ENCODE assay signal across 29 cellular contexts in the genomic region with DNA sequence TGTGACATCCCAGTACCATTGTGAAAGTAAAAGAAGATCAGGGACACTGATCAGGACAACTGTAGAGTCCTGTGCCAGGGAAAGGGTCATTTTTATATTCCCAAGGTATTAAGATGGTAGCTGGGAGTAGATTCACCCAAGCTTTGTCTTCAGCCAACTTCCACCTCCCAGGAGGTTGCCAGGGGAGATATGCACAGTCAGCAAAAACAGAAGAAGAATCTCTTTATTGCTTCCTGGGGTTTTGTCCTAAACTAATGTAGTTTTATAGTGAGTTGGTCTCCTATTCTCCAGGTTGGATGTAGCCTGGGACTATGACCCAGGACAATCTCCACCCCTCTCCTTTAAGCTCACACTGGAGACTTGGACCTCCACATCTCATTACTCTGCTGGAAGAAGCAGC.
"Had no signal": no experiment of that assay in that cellular context is flagged by ENCODE, and none has a peak within 500 bp of the region (broad histone marks: within the 10 kb centered on the region; RNA-seq: fewer than 3 reads in every experiment).

No MANE protein-coding gene starts in this region.

- FAIRE-seq: urothelium cell line had no signal

- H2AFZ ChIP-seq: neural progenitor cell, parathyroid adenoma had no signal

- H3K4me2 ChIP-seq: neural progenitor cell, smooth muscle cell had no signal

- H3K4me3 ChIP-seq: neural progenitor cell, ovary, psoas muscle, skin epidermis, smooth muscle cell, spleen, suprapubic skin, testis, tibial artery, transverse colon, upper lobe of right lung, vagina had no signal

- H3K27me3 ChIP-seq: ovary, testis, tibial artery, upper lobe of right lung, vagina had no signal

- H3K27ac ChIP-seq: neural progenitor cell, ovary, parathyroid adenoma, psoas muscle, skin epidermis, spleen, suprapubic skin, testis, tibial artery, transverse colon, upper lobe of right lung, vagina had no signal

- H3K9me3 ChIP-seq: ovary, suprapubic skin, testis, transverse colon, upper lobe of right lung, vagina had no signal

- DNase-seq: natural killer cell; occipital lobe; ovary; posterior cingulate gyrus; psoas muscle; right cardiac atrium; spleen; stimulated activated CD4-positive, alpha-beta T cell treated with anti-CD3 and anti-CD28 coated beads, Interleukin-12 subunit alpha, Interleukin-12 subunit beta, amount 100 ng/mL, for 4 hours; stimulated activated CD4-positive, alpha-beta T cell treated with anti-CD3 and anti-CD28 coated beads, Interleukin-1b, Interleukin-23, amount 100 ng/mL, for 48 hours; stimulated activated CD4-positive, alpha-beta T cell treated with anti-CD3 and anti-CD28 coated beads, Interleukin-4, amount 100 ng/mL, for 1 hour; stimulated activated CD4-positive, alpha-beta T cell treated with anti-CD3 and anti-CD28 coated beads, Interleukin-4, amount 100 ng/mL, for 4 hours; stimulated activated CD8-positive, alpha-beta memory T cell treated with anti-CD3 and anti-CD28 coated beads, Interleukin-4, amount 100 ng/mL, for 48 hours; stimulated activated naive CD4-positive, alpha-beta T cell; stimulated activated naive CD8-positive, alpha-beta T cell treated with anti-CD3 and anti-CD28 coated beads, Interleukin-15, amount 100 ng/mL, for 72 hours; stimulated activated naive CD8-positive, alpha-beta T cell treated with anti-CD3 and anti-CD28 coated beads, Interleukin-15, Interleukin-2, amounts not matched to agents 100 U/mL and 50 U/mL, for 24 hours; substantia nigra; testis; tibial artery; transverse colon; upper lobe of right lung had no signal

- H3K9ac ChIP-seq: neural progenitor cell, parathyroid adenoma had no signal

- ATAC-seq: natural killer cell; psoas muscle; right cardiac atrium; sciatic nerve; stimulated activated memory B cell treated with anti-CD40 and anti-IgM and Interleukin-4, amounts not matched to agents 10 μg/mL and 1 μg/mL and 100 μg/mL, for 72 hours; stimulated activated naive CD8-positive, alpha-beta T cell treated with anti-CD3 and anti-CD28 coated beads, Interleukin-15, amount 100 ng/mL, for 72 hours; stimulated activated naive CD8-positive, alpha-beta T cell treated with anti-CD3 and anti-CD28 coated beads, Interleukin-15, Interleukin-2, amounts not matched to agents 100 U/mL and 50 U/mL, for 24 hours; upper lobe of right lung had no signal

- H3K36me3 ChIP-seq: neural progenitor cell, ovary, spleen, suprapubic skin, tibial artery, transverse colon, upper lobe of right lung, vagina had no signal

- H3K4me1 ChIP-seq: neural progenitor cell, parathyroid adenoma, psoas muscle, spleen, suprapubic skin, testis, transverse colon, upper lobe of right lung, vagina had no signal

- H3K79me2 ChIP-seq: parathyroid adenoma had no signal
